ENCODE assay signal across 1 cellular context in the genomic region with DNA sequence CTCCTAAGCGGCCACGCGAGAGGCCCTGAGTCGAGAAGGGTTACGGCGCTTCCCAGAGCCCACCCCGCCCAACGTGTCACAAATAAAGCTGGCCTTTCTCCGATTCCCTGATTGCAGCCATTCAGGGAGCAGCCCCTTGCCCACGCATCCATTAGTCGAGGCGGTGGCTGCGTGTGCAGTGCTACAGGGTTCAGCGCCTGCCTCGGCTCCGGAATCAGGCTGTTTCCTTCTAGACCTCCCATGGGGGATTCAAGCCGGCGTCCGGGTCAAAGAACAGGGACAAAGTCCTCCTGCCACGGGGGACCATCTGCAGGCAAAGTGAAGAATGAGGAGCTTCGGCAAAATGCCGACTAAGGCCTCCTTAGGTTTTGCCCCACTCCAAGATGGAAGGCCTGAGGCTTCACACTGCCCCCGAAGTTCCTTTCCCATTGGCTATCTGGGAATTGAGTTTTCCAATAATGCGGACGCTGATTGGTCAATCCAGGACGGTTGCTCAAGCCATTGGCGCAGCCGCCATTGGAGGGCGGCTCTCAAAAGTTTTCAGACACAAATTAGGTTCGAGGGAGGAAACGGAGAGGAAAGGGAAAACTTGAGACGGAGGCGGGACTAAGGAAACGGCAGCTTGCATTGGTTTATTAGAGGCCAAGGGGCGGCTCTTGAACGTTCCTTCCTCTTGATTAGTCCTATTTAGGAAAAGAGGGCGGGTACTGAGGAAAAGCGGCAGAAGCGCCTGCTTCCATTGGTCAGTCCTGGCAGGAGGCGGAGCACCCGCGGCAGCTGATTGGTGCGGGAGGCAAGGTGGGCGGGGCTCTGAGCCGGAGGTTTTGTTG.
TF ChIP-seq lines count a peak whose summit lies in the region.

No MANE protein-coding gene starts in this region.

TF ChIP-seq in GM12878, 131 proteins besides CTCF, POLR2A, EP300 and RAD21 (continued from another document and continues in another):
- TF ChIP-seq, protein P1, sequence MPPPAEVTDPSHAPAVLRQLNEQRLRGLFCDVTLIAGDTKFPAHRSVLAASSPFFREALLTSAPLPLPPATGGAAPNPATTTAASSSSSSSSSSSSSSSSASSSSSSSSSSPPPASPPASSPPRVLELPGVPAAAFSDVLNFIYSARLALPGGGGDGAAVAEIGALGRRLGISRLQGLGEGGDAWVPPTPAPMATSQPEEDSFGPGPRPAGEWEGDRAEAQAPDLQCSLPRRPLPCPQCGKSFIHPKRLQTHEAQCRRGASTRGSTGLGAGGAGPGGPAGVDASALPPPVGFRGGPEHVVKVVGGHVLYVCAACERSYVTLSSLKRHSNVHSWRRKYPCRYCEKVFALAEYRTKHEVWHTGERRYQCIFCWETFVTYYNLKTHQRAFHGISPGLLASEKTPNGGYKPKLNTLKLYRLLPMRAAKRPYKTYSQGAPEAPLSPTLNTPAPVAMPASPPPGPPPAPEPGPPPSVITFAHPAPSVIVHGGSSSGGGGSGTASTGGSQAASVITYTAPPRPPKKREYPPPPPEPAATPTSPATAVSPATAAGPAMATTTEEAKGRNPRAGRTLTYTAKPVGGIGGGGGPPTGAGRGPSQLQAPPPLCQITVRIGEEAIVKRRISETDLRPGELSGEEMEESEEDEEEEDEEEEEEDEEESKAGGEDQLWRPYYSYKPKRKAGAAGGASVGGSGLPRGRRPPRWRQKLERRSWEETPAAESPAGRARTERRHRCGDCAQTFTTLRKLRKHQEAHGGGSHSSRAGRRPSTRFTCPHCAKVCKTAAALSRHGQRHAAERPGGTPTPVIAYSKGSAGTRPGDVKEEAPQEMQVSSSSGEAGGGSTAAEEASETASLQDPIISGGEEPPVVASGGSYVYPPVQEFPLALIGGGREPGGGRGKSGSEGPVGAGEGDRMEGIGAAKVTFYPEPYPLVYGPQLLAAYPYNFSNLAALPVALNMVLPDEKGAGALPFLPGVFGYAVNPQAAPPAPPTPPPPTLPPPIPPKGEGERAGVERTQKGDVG (CRISPR knock-in tag; IDR thresholded peaks at IDR 0.05) = no peak
- TF ChIP-seq SUZ12 (IDR thresholded peaks at IDR 0.05; ENCODE audit: unreplicated experiment) (no peak), BMI1 (IDR thresholded peaks at IDR 0.05; ENCODE audit: borderline replicate concordance) (no peak), GABPA (IDR thresholded peaks at IDR 0.05; ENCODE audit: low read depth) (peak; percentile 88), CBX3 (IDR thresholded peaks at IDR 0.05; ENCODE audit: borderline replicate concordance, low read depth) (no peak), BCL11A (IDR thresholded peaks at IDR 0.05; ENCODE audit: low read depth, low read length) (no peak), KDM1A (IDR thresholded peaks at IDR 0.05; ENCODE audit: borderline replicate concordance) (no peak), JUND (IDR thresholded peaks at IDR 0.05; ENCODE audit: low read depth, low read length) (no peak), NR2C1 (IDR thresholded peaks at IDR 0.05) (peak; percentile 96), ZBED1 (IDR thresholded peaks at IDR 0.05; ENCODE audit: borderline replicate concordance) (no peak), PML (IDR thresholded peaks at IDR 0.05; ENCODE audit: low read length) (no peak), PRDM15 (CRISPR knock-in tag; IDR thresholded peaks at IDR 0.05) (no peak), CHD4 (IDR thresholded peaks at IDR 0.05) (no peak), STAT3 (IDR thresholded peaks at IDR 0.05; ENCODE audit: low read depth, low read length) (no peak), MTA2 (IDR thresholded peaks at IDR 0.05; ENCODE audit: low read depth) (peak; percentile 46; the same call in 1 of the 2 replicates), YBX1 (IDR thresholded peaks at IDR 0.05) (no peak), SRF (IDR thresholded peaks at IDR 0.05; ENCODE audit: low read depth in 2 of 2, low read length in 2 of 2) (peak; percentile 23 to 92; a peak in 3 of 4 replicates), HDAC6 (IDR thresholded peaks at IDR 0.05; ENCODE audit: unreplicated experiment) (no peak), ZZZ3 (IDR thresholded peaks at IDR 0.05; ENCODE audit: control insufficient read depth, insufficient read length, low read depth) (no peak), POU2F2 (IDR thresholded peaks at IDR 0.05; ENCODE audit: borderline replicate concordance, low read depth, low read length) (0 out of 3 replicates have a peak, but pooled peaks have one; percentile 62), SREBF1 (IDR thresholded peaks at IDR 0.05; ENCODE audit: low read length) (no peak), NBN (IDR thresholded peaks at IDR 0.05) (no peak), BCLAF1 (IDR thresholded peaks at IDR 0.05) (no peak), JUNB (IDR thresholded peaks at IDR 0.05) (no peak), CHD2 (IDR thresholded peaks at IDR 0.05; ENCODE audit: borderline replicate concordance, low read depth, low read length) (peak; percentile 97), SMC3 (IDR thresholded peaks at IDR 0.05; ENCODE audit: borderline replicate concordance, low read length) (no peak), MYC (IDR thresholded peaks at IDR 0.05; ENCODE audit: insufficient read depth, insufficient read length, insufficient replicate concordance, low read length, severe bottlenecking) (no peak), PAX5 (IDR thresholded peaks at IDR 0.05; ENCODE audit: borderline replicate concordance, low read depth, low read length) (0 out of 2 replicates have a peak, but pooled peaks have one; percentile 9), RELA (IDR thresholded peaks at IDR 0.05; ENCODE audit: borderline replicate concordance, partially characterized antibody) (peak; percentile 67), ZNF207 (IDR thresholded peaks at IDR 0.05; ENCODE audit: borderline replicate concordance) (peak; percentile 57; the same call in 1 of the 2 replicates), RCOR1 (conservative IDR thresholded peaks at IDR 0.05; ENCODE audit: low read depth, low read length) (no peak), WRNIP1 (IDR thresholded peaks at IDR 0.05; ENCODE audit: borderline replicate concordance, low read depth, low read length) (no peak), KAT2A (conservative IDR thresholded peaks at IDR 0.05; ENCODE audit: control insufficient read depth, low read depth, low read length) (no peak), YY1 (IDR thresholded peaks at IDR 0.05; ENCODE audit: low read depth, low read length) (peak; percentile 99), HSF1 (IDR thresholded peaks at IDR 0.05; ENCODE audit: low read depth, low read length) (no peak), SIX5 (IDR thresholded peaks at IDR 0.05; ENCODE audit: low read depth, low read length, severe bottlenecking) (peak; percentile 85)
- TF ChIP-seq, protein P2, sequence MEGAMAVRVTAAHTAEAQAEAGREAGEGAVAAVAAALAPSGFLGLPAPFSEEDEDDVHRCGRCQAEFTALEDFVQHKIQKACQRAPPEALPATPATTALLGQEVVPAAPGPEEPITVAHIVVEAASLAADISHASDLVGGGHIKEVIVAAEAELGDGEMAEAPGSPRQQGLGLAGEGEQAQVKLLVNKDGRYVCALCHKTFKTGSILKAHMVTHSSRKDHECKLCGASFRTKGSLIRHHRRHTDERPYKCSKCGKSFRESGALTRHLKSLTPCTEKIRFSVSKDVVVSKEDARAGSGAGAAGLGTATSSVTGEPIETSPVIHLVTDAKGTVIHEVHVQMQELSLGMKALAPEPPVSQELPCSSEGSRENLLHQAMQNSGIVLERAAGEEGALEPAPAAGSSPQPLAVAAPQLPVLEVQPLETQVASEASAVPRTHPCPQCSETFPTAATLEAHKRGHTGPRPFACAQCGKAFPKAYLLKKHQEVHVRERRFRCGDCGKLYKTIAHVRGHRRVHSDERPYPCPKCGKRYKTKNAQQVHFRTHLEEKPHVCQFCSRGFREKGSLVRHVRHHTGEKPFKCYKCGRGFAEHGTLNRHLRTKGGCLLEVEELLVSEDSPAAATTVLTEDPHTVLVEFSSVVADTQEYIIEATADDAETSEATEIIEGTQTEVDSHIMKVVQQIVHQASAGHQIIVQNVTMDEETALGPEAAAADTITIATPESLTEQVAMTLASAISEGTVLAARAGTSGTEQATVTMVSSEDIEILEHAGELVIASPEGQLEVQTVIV (IDR thresholded peaks at IDR 0.05; ENCODE audit: borderline replicate concordance, partially characterized antibody) = peak; percentile 52
- TF ChIP-seq, protein P3, sequence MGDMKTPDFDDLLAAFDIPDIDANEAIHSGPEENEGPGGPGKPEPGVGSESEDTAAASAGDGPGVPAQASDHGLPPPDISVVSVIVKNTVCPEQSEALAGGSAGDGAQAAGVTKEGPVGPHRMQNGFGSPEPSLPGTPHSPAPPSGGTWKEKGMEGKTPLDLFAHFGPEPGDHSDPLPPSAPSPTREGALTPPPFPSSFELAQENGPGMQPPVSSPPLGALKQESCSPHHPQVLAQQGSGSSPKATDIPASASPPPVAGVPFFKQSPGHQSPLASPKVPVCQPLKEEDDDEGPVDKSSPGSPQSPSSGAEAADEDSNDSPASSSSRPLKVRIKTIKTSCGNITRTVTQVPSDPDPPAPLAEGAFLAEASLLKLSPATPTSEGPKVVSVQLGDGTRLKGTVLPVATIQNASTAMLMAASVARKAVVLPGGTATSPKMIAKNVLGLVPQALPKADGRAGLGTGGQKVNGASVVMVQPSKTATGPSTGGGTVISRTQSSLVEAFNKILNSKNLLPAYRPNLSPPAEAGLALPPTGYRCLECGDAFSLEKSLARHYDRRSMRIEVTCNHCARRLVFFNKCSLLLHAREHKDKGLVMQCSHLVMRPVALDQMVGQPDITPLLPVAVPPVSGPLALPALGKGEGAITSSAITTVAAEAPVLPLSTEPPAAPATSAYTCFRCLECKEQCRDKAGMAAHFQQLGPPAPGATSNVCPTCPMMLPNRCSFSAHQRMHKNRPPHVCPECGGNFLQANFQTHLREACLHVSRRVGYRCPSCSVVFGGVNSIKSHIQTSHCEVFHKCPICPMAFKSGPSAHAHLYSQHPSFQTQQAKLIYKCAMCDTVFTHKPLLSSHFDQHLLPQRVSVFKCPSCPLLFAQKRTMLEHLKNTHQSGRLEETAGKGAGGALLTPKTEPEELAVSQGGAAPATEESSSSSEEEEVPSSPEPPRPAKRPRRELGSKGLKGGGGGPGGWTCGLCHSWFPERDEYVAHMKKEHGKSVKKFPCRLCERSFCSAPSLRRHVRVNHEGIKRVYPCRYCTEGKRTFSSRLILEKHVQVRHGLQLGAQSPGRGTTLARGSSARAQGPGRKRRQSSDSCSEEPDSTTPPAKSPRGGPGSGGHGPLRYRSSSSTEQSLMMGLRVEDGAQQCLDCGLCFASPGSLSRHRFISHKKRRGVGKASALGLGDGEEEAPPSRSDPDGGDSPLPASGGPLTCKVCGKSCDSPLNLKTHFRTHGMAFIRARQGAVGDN (IDR thresholded peaks at IDR 0.05) = peak; percentile 45; the same call in 1 of the 2 replicates
- TF ChIP-seq, protein P4, sequence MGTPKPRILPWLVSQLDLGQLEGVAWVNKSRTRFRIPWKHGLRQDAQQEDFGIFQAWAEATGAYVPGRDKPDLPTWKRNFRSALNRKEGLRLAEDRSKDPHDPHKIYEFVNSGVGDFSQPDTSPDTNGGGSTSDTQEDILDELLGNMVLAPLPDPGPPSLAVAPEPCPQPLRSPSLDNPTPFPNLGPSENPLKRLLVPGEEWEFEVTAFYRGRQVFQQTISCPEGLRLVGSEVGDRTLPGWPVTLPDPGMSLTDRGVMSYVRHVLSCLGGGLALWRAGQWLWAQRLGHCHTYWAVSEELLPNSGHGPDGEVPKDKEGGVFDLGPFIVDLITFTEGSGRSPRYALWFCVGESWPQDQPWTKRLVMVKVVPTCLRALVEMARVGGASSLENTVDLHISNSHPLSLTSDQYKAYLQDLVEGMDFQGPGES (IDR thresholded peaks at IDR 0.05) = peak; percentile 97
